In the genomic region with DNA sequence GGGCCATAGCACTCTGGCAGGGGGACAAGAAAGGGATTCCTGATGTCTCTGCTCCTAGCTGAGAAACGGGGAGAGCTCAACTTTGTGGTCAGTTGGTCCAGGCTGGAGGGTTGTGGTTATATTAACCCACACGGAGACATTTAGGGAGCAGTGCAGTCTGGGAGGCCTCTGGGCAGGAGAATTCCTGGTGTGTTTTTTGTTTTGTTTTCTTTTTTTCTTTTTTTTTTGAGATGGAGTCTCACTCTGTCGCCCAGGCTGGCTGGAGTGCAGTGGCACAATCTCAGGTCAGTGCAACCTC, we compare ENCODE assay signal across 21 cellular contexts.
"Had no signal": no experiment of that assay in that cellular context is flagged by ENCODE, and none has a peak within 500 bp of the region (broad histone marks: within the 10 kb centered on the region; RNA-seq: fewer than 3 reads in every experiment).

No MANE protein-coding gene starts in this region.

- DNase-seq: activated CD4-positive, alpha-beta T cell treated with anti-CD3 and anti-CD28 coated beads for 4 hours; activated CD4-positive, alpha-beta T cell treated with anti-CD3 and anti-CD28 coated beads, Interleukin-2, amount 50 U/mL, for 48 hours; activated CD4-positive, CD25-positive, alpha-beta regulatory T cell; activated naive CD4-positive, alpha-beta T cell treated with Interleukin-2 at 50 U/mL for 16 hours; activated naive CD8-positive, alpha-beta T cell treated with anti-CD3 and anti-CD28 coated beads for 36 hours; dermis blood vessel endothelial cell; effector CD8-positive, alpha-beta T cell; foreskin melanocyte; glutamatergic neuron; immature natural killer cell; right cardiac atrium; stimulated activated CD4-positive, alpha-beta T cell treated with anti-CD3 and anti-CD28 coated beads, Interleukin-1b, Interleukin-23, amount 100 ng/mL, for 48 hours; T-helper 1 cell had no signal

- H3K4me3 ChIP-seq: body of pancreas, cardiac muscle cell, hepatocyte, left lung, lung, ovary, skin epidermis, tibial artery had no signal
